In the genomic region with DNA sequence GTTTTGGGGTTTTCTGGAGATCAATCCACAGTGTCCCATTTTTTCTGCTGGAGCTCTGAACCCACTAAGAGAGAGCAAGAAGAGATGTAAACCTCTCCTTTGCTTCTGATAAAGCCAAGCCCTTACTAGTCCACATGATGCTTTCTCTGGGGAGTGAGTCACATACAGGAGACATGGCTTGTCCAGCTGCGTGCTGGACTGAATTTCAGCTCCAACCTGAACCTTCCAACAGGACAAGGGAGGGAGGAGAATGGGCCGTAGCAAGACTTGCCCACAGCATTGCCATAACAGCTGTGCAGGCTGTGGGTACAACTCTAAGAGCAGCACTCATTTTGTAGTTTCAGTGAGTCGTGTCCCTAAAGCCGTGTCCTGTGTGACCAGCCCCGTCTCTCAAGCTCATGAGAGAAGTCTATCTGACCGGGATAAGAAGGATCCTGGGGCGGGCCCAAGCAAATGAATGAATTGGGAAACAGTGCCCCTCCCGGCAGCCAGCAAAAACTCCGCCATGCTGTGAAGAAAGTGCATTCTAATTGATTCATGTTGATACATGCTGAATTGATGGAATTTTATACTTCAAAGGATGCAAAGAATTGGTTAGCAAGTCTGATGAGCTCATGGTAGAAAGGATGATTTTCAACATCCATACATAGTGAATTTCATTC, we compare ENCODE assay signal across 15 cellular contexts.
DNase-seq lines count a peak whose midpoint lies in the region; ATAC-seq and TF ChIP-seq lines count a peak whose summit lies in the region.
"Had no signal": no experiment of that assay in that cellular context is flagged by ENCODE, and none has a peak within 500 bp of the region (broad histone marks: within the 10 kb centered on the region; RNA-seq: fewer than 3 reads in every experiment).

No MANE protein-coding gene starts in this region.

- H3K36me3 ChIP-seq in breast epithelium: no peaks in the 10 kb centered on the region
- H3K36me3 ChIP-seq in aorta (ENCODE audit: control insufficient read depth in 1 of 2, insufficient read depth in 2 of 2, low read length in 1 of 2): no peaks in the 10 kb centered on the region
- no peaks in the 10 kb centered on the region for H3K36me3 ChIP-seq in OCI-LY7 (ENCODE audit: insufficient read depth, low read length)
- H3K36me3 ChIP-seq: adrenal gland had no signal

- CTCF ChIA-PET in MCF 10A (lab: Yijun Ruan, JAX) (no interaction called here), OCI-LY7 (lab: Charles Lee; ENCODE audit: unreplicated experiment) (no interaction called here)

- no peaks in the 10 kb centered on the region for H3K9me3 ChIP-seq in breast epithelium
- H3K9me3 ChIP-seq in aorta (ENCODE audit: control insufficient read depth, low read length): no peaks in the 10 kb centered on the region
- H3K9me3 ChIP-seq in OCI-LY7 (ENCODE audit: low read length): no peaks in the 10 kb centered on the region
- H3K9me3 ChIP-seq: adrenal gland, Caco-2 had no signal

- no peak overlapping the region for H3K4me2 ChIP-seq in OCI-LY7 (ENCODE audit: low read length)
- H3K4me2 ChIP-seq: KMS-11 had no signal

- no TSS peak for BruUV-seq in MCF 10A (replicated peaks; lab: Mats Ljungman, UMichigan)
- no TSS peak for BruUV-seq in OCI-LY7 (replicated peaks; lab: Mats Ljungman, UMichigan)

- no peak overlapping the region for H2AFZ ChIP-seq in OCI-LY7 (ENCODE audit: low read length)

- no peaks in the 10 kb centered on the region for H3K27me3 ChIP-seq in breast epithelium
- H3K27me3 ChIP-seq in aorta (ENCODE audit: control insufficient read depth in 1 of 2, insufficient read depth in 2 of 2, low read length in 1 of 2): no peaks in the 10 kb centered on the region
- H3K27me3 ChIP-seq: adrenal gland had no signal

- H3K4me1 Mint-ChIP-seq in MCF 10A (ENCODE audit: insufficient read depth, unreplicated experiment): peaks cover 10% of the 10 kb centered on the region

- no peaks in the 10 kb centered on the region for H3K9me2 ChIP-seq in OCI-LY7 (ENCODE audit: insufficient read depth, low read length)

- TF ChIP-seq CTCF in breast epithelium (IDR thresholded peaks at IDR 0.05): no peak
- no peak for TF ChIP-seq CTCF in MCF 10A (IDR thresholded peaks at IDR 0.05; ENCODE audit: unreplicated experiment)
- no peak for TF ChIP-seq CTCF in GM13977 (IDR thresholded peaks at IDR 0.05; ENCODE audit: extremely low read depth, insufficient read depth, missing control alignments)
- no peak for TF ChIP-seq CTCF in OCI-LY7 (conservative IDR thresholded peaks at IDR 0.05; ENCODE audit: low read length)

- WGBS in aorta, 2 donors: 23 to 24% methylated on average over 9 of the region's 9 CpGs

- intact Hi-C loops in breast epithelium (cut with DNase I; ENCODE audit: low total_unique reads): no loop called here
- intact Hi-C loops in MCF 10A (cut with micrococcal nuclease): no loop called here
- intact Hi-C loops in aorta (cut with DNase I): no loop called here
- intact Hi-C loops in OCI-LY7 (cut with micrococcal nuclease; ENCODE audit: unreplicated experiment): no loop called here

- H3K9me3 Mint-ChIP-seq in MCF 10A (ENCODE audit: unreplicated experiment): no peaks in the 10 kb centered on the region
- H3K9me3 Mint-ChIP-seq: activated T-cell treated with anti-CD3 and anti-CD28 coated beads, Interleukin-2, amount 50 U/mL, for 24 hours had no signal

- H3K36me3 Mint-ChIP-seq in MCF 10A (ENCODE audit: insufficient read depth, unreplicated experiment): peaks cover 11% of the 10 kb centered on the region

- no peak for TF ChIP-seq POLR2A in breast epithelium (IDR thresholded peaks at IDR 0.05)

- peak; percentile 49 for ATAC-seq in esophagus mucosa
- ATAC-seq in aorta (ENCODE audit: low FRiP score): peak; percentile 30

- POLR2A ChIA-PET in MCF 10A (lab: Yijun Ruan, JAX) (interaction anchor here (0.6 to 0.8 kb wide), 3 partner anchors 11 to 229 kb away, joined by 3 to 4 read pairs (median 3); no protein-coding TSS in a partner anchor), OCI-LY7 (lab: Charles Lee) (interaction anchor here (0.5 to 1.7 kb wide), 3 partner anchors 22 to 111 kb away, joined by 4 to 6 read pairs (median 5); no protein-coding TSS in a partner anchor)

- H3K4me3 Mint-ChIP-seq in MCF 10A (ENCODE audit: unreplicated experiment): no peak overlapping the region
- H3K4me3 Mint-ChIP-seq: activated T-cell treated with anti-CD3 and anti-CD28 coated beads, Interleukin-2, amount 50 U/mL, for 24 hours had no signal

- no peaks in the 10 kb centered on the region for H3K79me2 ChIP-seq in OCI-LY7 (ENCODE audit: insufficient read depth, low read depth, low read length)

- no peaks in the 10 kb centered on the region for H3K4me1 ChIP-seq in breast epithelium
- peaks cover 6 to 15% of the 10 kb centered on the region in 2 donors for H3K4me1 ChIP-seq in aorta (ENCODE audit: control insufficient read depth in 1 of 2, insufficient read depth in 2 of 2, low read length in 2 of 2)
- H3K4me1 ChIP-seq in OCI-LY7 (ENCODE audit: insufficient read depth, low read length, poor library complexity, severe bottlenecking): no peaks in the 10 kb centered on the region
- H3K4me1 ChIP-seq: Caco-2 had no signal

- H4K20me1 ChIP-seq in OCI-LY7 (ENCODE audit: insufficient read depth, low read length): no peaks in the 10 kb centered on the region

- in situ Hi-C loops in GM13977 (cut with MboI; ENCODE audit: low pct_unique_long_range_greater_than_20kb, low sequenced_read_pairs, unreplicated experiment): no loop called here

- H3K27ac ChIP-seq in breast epithelium (peak overlapping the region; percentile 11 to 27), aorta (ENCODE audit: low read depth in 1 of 2, low read length in 2 of 2) (peak overlapping the region; percentile 77 to 90), OCI-LY7 (ENCODE audit: low read depth, low read length, poor library complexity, severe bottlenecking) (no peak overlapping the region)
- H3K27ac ChIP-seq: KMS-11 had no signal

- H3K4me3 ChIP-seq in breast epithelium (no peak overlapping the region), aorta (ENCODE audit: low read length in 2 of 2) (no peak overlapping the region), OCI-LY7 (ENCODE audit: low read depth, low read length, poor library complexity, severe bottlenecking) (no peak overlapping the region)
- H3K4me3 ChIP-seq: adrenal gland, skin epidermis had no signal

- DNase-seq in breast epithelium (ENCODE audit: low spot score in 2 of 2) (no peak), MCF 10A (ENCODE audit: unreplicated experiment) (no peak), midbrain (lab: John Stamatoyannopoulos, UW) (peak; percentile 45), aorta (no peak), GM13977 (ENCODE audit: low spot score) (no peak), NCI-H446 (lab: John Stamatoyannopoulos, UW) (no peak), OCI-LY7 (ENCODE audit: low spot score) (no peak)
- DNase-seq: 8988T; activated T-cell treated with anti-CD3 and anti-CD28 coated beads, Interleukin-2, amount 50 U/mL, for 24 hours; Caco-2; NCI-H1694 had no signal

- no peak overlapping the region for H3K27ac Mint-ChIP-seq in MCF 10A (ENCODE audit: low read depth, unreplicated experiment)
- H3K27ac Mint-ChIP-seq: activated T-cell treated with anti-CD3 and anti-CD28 coated beads, Interleukin-2, amount 50 U/mL, for 24 hours had no signal

- H3K27me3 Mint-ChIP-seq in MCF 10A (ENCODE audit: insufficient read depth, unreplicated experiment): no peaks in the 10 kb centered on the region
- H3K27me3 Mint-ChIP-seq: activated T-cell treated with anti-CD3 and anti-CD28 coated beads, Interleukin-2, amount 50 U/mL, for 24 hours had no signal
